Comparison of ENCODE assay signal across 27 cellular contexts in the genomic region with DNA sequence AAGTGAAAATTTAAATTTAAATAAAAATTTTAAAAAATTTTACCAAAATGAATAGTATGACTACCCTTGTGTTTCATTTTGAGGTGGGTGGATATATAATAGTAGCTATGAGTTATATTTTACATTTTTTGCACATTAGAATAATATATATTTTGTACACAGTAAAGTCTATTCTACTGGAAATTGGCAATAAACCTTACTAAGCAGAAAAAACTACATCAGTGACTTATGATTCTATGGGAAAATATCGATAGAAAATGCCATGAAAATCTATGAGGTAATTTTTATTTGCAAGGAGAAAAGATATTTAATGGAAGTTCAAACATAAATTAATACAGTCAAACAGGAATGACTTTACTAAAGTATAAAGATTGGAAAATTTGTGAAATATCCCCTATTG.
"Had no signal": no experiment of that assay in that cellular context is flagged by ENCODE, and none has a peak within 500 bp of the region (broad histone marks: within the 10 kb centered on the region; RNA-seq: fewer than 3 reads in every experiment).

No MANE protein-coding gene starts in this region.

- ATAC-seq: naive thymus-derived CD4-positive, alpha-beta T cell; natural killer cell; pancreas; psoas muscle; right cardiac atrium; sciatic nerve; stimulated activated memory B cell treated with anti-CD40 and anti-IgM and Interleukin-4, amounts not matched to agents 10 μg/mL and 1 μg/mL and 100 μg/mL, for 72 hours; stimulated activated naive CD8-positive, alpha-beta T cell treated with anti-CD3 and anti-CD28 coated beads, Interleukin-15, amount 100 ng/mL, for 72 hours; stimulated activated naive CD8-positive, alpha-beta T cell treated with anti-CD3 and anti-CD28 coated beads, Interleukin-15, Interleukin-2, amounts not matched to agents 100 U/mL and 50 U/mL, for 24 hours had no signal

- H3K4me3 ChIP-seq: pancreas, psoas muscle, skin epidermis, spleen, suprapubic skin, testis, tibial artery, transverse colon, vagina had no signal

- H3K27me3 ChIP-seq: neutrophil, pancreas, spleen, suprapubic skin, testis, tibial artery, transverse colon, vagina had no signal

- FAIRE-seq: pancreas, urothelium cell line had no signal

- H3K36me3 ChIP-seq: neutrophil, pancreas, transverse colon, vagina had no signal

- DNase-seq: naive thymus-derived CD4-positive, alpha-beta T cell; natural killer cell; nucleus accumbens; pancreas; psoas muscle; right cardiac atrium; spleen; stimulated activated CD4-positive, alpha-beta T cell treated with anti-CD3 and anti-CD28 coated beads, Interleukin-12 subunit alpha, Interleukin-12 subunit beta, amount 100 ng/mL, for 4 hours; stimulated activated CD4-positive, alpha-beta T cell treated with anti-CD3 and anti-CD28 coated beads, Interleukin-1b, Interleukin-23, amount 100 ng/mL, for 48 hours; stimulated activated CD4-positive, alpha-beta T cell treated with anti-CD3 and anti-CD28 coated beads, Interleukin-4, amount 100 ng/mL, for 1 hour; stimulated activated CD4-positive, alpha-beta T cell treated with anti-CD3 and anti-CD28 coated beads, Interleukin-4, amount 100 ng/mL, for 4 hours; stimulated activated CD8-positive, alpha-beta memory T cell treated with anti-CD3 and anti-CD28 coated beads, Interleukin-4, amount 100 ng/mL, for 48 hours; stimulated activated naive CD4-positive, alpha-beta T cell; stimulated activated naive CD8-positive, alpha-beta T cell treated with anti-CD3 and anti-CD28 coated beads, Interleukin-15, amount 100 ng/mL, for 72 hours; stimulated activated naive CD8-positive, alpha-beta T cell treated with anti-CD3 and anti-CD28 coated beads, Interleukin-15, Interleukin-2, amounts not matched to agents 100 U/mL and 50 U/mL, for 24 hours; substantia nigra; testis; tibial artery; transverse colon had no signal

- H3K9me3 ChIP-seq: neutrophil, pancreas, psoas muscle, spleen, suprapubic skin, testis, tibial artery, transverse colon, vagina had no signal

- H3K27ac ChIP-seq: neutrophil, pancreas, psoas muscle, skin epidermis, spleen, suprapubic skin, testis, tibial artery, transverse colon, vagina had no signal

- H3K4me2 ChIP-seq: smooth muscle cell had no signal
